In genomic region chr22:25838960-25839741, GRCh38 we compare ENCODE assay signal across 25 cellular contexts.
"Had no signal": no experiment of that assay in that cellular context is flagged by ENCODE, and none has a peak within 500 bp of the region (broad histone marks: within the 10 kb centered on the region; RNA-seq: fewer than 3 reads in every experiment).

No MANE protein-coding gene starts in this region.

- DNase-seq: central memory CD4-positive, alpha-beta T cell; cortex of kidney; dorsolateral prefrontal cortex; effector memory CD8-positive, alpha-beta T cell; glutamatergic neuron; left ventricle myocardium inferior; mesenchymal stem cell; naive B cell; nucleus accumbens; spleen; stimulated activated CD4-positive, alpha-beta T cell treated with anti-CD3 and anti-CD28 coated beads, Interleukin-15, amount 100 ng/mL, for 24 hours; stimulated activated CD4-positive, alpha-beta T cell treated with anti-CD3 and anti-CD28 coated beads, Interleukin-1b, Interleukin-23, amount 100 ng/mL, for 48 hours; stimulated activated CD4-positive, alpha-beta T cell treated with anti-CD3 and anti-CD28 coated beads, Interleukin-4, amount 100 ng/mL, for 24 hours; stomach; substantia nigra; transverse colon had no signal

- H3K36me3 Mint-ChIP-seq: naive B cell; stimulated activated memory B cell treated with anti-CD40 and anti-IgM and Interleukin-4, amounts not matched to agents 10 μg/mL and 1 μg/mL and 100 μg/mL, for 72 hours had no signal

- ATAC-seq: effector memory CD8-positive, alpha-beta T cell; gastroesophageal sphincter; sciatic nerve; stimulated activated memory B cell treated with anti-CD40 and anti-IgM and Interleukin-4, amounts not matched to agents 10 μg/mL and 1 μg/mL and 100 μg/mL, for 72 hours had no signal

- H2AFZ ChIP-seq: parathyroid adenoma had no signal

- H3K4me1 Mint-ChIP-seq: naive B cell; stimulated activated memory B cell treated with anti-CD40 and anti-IgM and Interleukin-4, amounts not matched to agents 10 μg/mL and 1 μg/mL and 100 μg/mL, for 72 hours had no signal

- H3K79me2 ChIP-seq: parathyroid adenoma had no signal

- H3K27me3 ChIP-seq: dorsolateral prefrontal cortex, transverse colon had no signal

- H3K27ac ChIP-seq: dorsolateral prefrontal cortex, epithelial cell of prostate, esophagus muscularis mucosa, gastroesophageal sphincter, left ventricle myocardium inferior, parathyroid adenoma, prostate gland, spleen, stomach, thoracic aorta, transverse colon had no signal

- H3K4me3 Mint-ChIP-seq: effector memory CD8-positive, alpha-beta T cell; naive B cell; stimulated activated memory B cell treated with anti-CD40 and anti-IgM and Interleukin-4, amounts not matched to agents 10 μg/mL and 1 μg/mL and 100 μg/mL, for 72 hours had no signal

- H3K4me3 ChIP-seq: dorsolateral prefrontal cortex, esophagus muscularis mucosa, gastroesophageal sphincter, left ventricle myocardium inferior, lung, prostate gland, spleen, stomach, thoracic aorta, transverse colon had no signal

- H3K4me1 ChIP-seq: gastroesophageal sphincter, parathyroid adenoma, prostate gland, spleen, stomach, transverse colon had no signal

- H3K9me3 ChIP-seq: esophagus muscularis mucosa, gastroesophageal sphincter, left ventricle myocardium inferior, prostate gland, spleen, stomach, thoracic aorta, transverse colon had no signal

- H3K27ac Mint-ChIP-seq: effector memory CD8-positive, alpha-beta T cell; stimulated activated memory B cell treated with anti-CD40 and anti-IgM and Interleukin-4, amounts not matched to agents 10 μg/mL and 1 μg/mL and 100 μg/mL, for 72 hours had no signal

- H3K36me3 ChIP-seq: gastroesophageal sphincter, prostate gland, spleen, stomach, transverse colon had no signal

- H3K9me3 Mint-ChIP-seq: effector memory CD8-positive, alpha-beta T cell; naive B cell; stimulated activated memory B cell treated with anti-CD40 and anti-IgM and Interleukin-4, amounts not matched to agents 10 μg/mL and 1 μg/mL and 100 μg/mL, for 72 hours had no signal
